In genomic region chr4:6716958-6717655, GRCh38 we compare ENCODE assay signal across 8 cellular contexts. TPM values are rescaled to one million over a fixed set of nuclear protein-coding genes. Genes with fewer than 3 reads are reported as not detected.
A peak's percentile ranks its signal among the peaks of the same experiment; 100 is the strongest.
DNase-seq lines count a peak whose midpoint lies in the region; ATAC-seq, FAIRE-seq and TF ChIP-seq lines count a peak whose summit lies in the region.

No MANE protein-coding gene starts in this region.

- H3K4me3 ChIP-seq in Panc1 (ENCODE audit: low read depth in 2 of 2, low read length in 2 of 2) (peak overlapping the region; percentile 66 to 75), pancreas (peak overlapping the region; percentile 66 to 93 (median 80))

- 17 to 22% methylated on average over 7 of the region's 7 CpGs for WGBS in pancreas, 2 donors

- H3K27ac ChIP-seq in Panc1 (ENCODE audit: low read length) (peak overlapping the region; percentile 85), epithelial cell of prostate (peak overlapping the region; percentile 74), pancreas (peak overlapping the region in 2 of 4 donors; percentile 83 to 91)

- TF ChIP-seq CTCF in Panc1 (IDR thresholded peaks at IDR 0.05): no peak
- TF ChIP-seq CTCF in pancreas (IDR thresholded peaks at IDR 0.05): no peak

- BruUV-seq in Panc1 (replicated peaks; lab: Mats Ljungman, UMichigan): no TSS peak

- H3K36me3 ChIP-seq in Panc1 (ENCODE audit: control insufficient read depth, insufficient read depth, low read length): no peaks in the 10 kb centered on the region
- no peaks in the 10 kb centered on the region for H3K36me3 ChIP-seq in pancreas

- H3K9me3 ChIP-seq in Panc1 (ENCODE audit: control insufficient read depth, insufficient read depth, low read depth, low read length) (no peaks in the 10 kb centered on the region), pancreas (no peaks in the 10 kb centered on the region)

- intact Hi-C loops in Panc1 (cut with micrococcal nuclease; ENCODE audit: unreplicated experiment) (loop anchor here (10.0 kb wide), 1 partner anchor 68 kb away; the partner anchor contains the start of gene KIAA0232), pancreas (cut with DNase I) (no loop called here)

- CTCF ChIA-PET in Panc1 (lab: Charles Lee): interaction anchor here (0.7 kb wide), 1 partner anchor 28 kb away, joined by 3 read pairs; no protein-coding TSS in a partner anchor

- DNase-seq in Panc1 (ENCODE audit: low read depth, low spot score): no peak
- no peak for DNase-seq in epithelial cell of prostate (ENCODE audit: low read depth, low spot score)
- DNase-seq in pancreas: no peak
- no peak for DNase-seq in GOT3 (lab: John Stamatoyannopoulos, UW)
- DNase-seq in iPS-NIHi11 (ENCODE audit: low spot score): no peak
- no peak for DNase-seq in NCI-H187 treated with DMSO at 0.1 percent for 48 hours (lab: John Stamatoyannopoulos, UW)

- H3K4me1 ChIP-seq in Panc1 (ENCODE audit: control insufficient read depth, insufficient read depth, low read length): peaks cover 14% of the 10 kb centered on the region
- peaks cover 0 to 16% (median 10%) of the 10 kb centered on the region in 3 donors for H3K4me1 ChIP-seq in pancreas

- in situ Hi-C loops in Panc1 (cut with HindIII; ENCODE audit: low pct_unique_long_range_greater_than_20kb, low sequenced_read_pairs): no loop called here

- ATAC-seq in Panc1 (no peak), pancreas (no peak), HG03097 (IDR thresholded peaks at IDR 0.05; ENCODE audit: low FRiP score, unreplicated experiment) (no peak)

- peak; percentile 11 for FAIRE-seq in G401.6 (lab: Jason Lieb, UNC)
- no peak for FAIRE-seq in pancreas (lab: Jason Lieb, UNC)

- POLR2A ChIA-PET in Panc1 (lab: Charles Lee): interaction anchor here (0.6 to 0.7 kb wide), 3 partner anchors 11 to 156 kb away, joined by 4 to 14 read pairs (median 14); no protein-coding TSS in a partner anchor

- H3K27me3 ChIP-seq in Panc1 (ENCODE audit: control insufficient read depth, insufficient read depth, low read length) (no peaks in the 10 kb centered on the region), pancreas (no peaks in the 10 kb centered on the region)

RNA-seq across cellular contexts. Expression of gene BLOC1S4, which starts 1.1 kb away (rescaled TPM):
- total RNA-seq in Panc1 (2021; ENCODE audit: unreplicated experiment) (10.7 TPM), pancreas (1 to 10 TPM; 3.7 to 7.1 (median 5.1) TPM)
- polyA plus RNA-seq in Panc1 (2012; ENCODE audit: insufficient read length): 15.2 TPM
- polyA plus RNA-seq in pancreas: 1 to 10 TPM; 3.3 to 8.4 TPM

RNA-seq across cellular contexts. Expression of gene MRFAP1L1, which starts 7.4 kb away (rescaled TPM):
- 29.5 TPM for total RNA-seq in Panc1 (2021; ENCODE audit: unreplicated experiment)
- polyA plus RNA-seq in Panc1 (2012; ENCODE audit: insufficient read length): 25.8 TPM
- total RNA-seq in pancreas: 10 to 100 TPM; 12.4 to 26.6 (median 20.4) TPM
- 10 to 100 TPM; 23.5 to 39.8 TPM for polyA plus RNA-seq in pancreas

RNA-seq across cellular contexts. Expression of gene S100P, which starts 23.4 kb away (rescaled TPM):
- total RNA-seq in Panc1 (2021; ENCODE audit: unreplicated experiment) (2.3 TPM), pancreas (10 to 100 TPM in 1 of 6 donors, 1 to 10 TPM in 1, not detected in 4; 1.7 to 15.7 TPM)
- 0.88 TPM for polyA plus RNA-seq in Panc1 (2012; ENCODE audit: insufficient read length)
- polyA plus RNA-seq in pancreas: 1 to 10 TPM in 1 of 2 donors, under 1 TPM in 1; 0.42 to 1.3 TPM
